18 cellular contexts compared by ENCODE assay signal in the genomic region with DNA sequence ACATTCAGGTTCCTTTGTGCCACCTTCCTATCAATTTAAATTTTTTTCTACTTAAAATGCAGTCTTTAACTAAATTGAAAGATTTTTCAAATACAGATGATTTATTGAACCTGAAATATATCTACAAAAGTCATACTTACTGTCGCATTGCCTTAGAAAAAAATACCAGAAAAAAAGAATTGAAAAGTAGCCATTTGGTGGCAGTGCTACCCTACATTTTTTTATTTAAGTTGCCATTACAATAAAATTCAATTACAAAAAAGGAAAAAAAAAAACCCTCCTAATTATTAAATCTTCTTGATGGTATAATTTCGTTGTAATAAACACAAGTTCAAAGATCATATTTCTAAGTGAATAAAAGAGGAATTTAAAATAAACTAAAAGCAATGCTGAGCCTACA. TPM values are rescaled to one million over a fixed set of nuclear protein-coding genes. Genes with fewer than 3 reads are reported as not detected.
DNase-seq lines count a peak whose midpoint lies in the region; ATAC-seq and TF ChIP-seq lines count a peak whose summit lies in the region.
"Had no signal": no experiment of that assay in that cellular context is flagged by ENCODE, and none has a peak within 500 bp of the region (broad histone marks: within the 10 kb centered on the region; RNA-seq: fewer than 3 reads in every experiment).

No MANE protein-coding gene starts in this region.

- H3K27me3 ChIP-seq in GM06990 (replicated peaks; ENCODE audit: control insufficient read depth, insufficient read depth, low read length) (no peaks in the 10 kb centered on the region), Karpas-422 (ENCODE audit: low read length) (no peaks in the 10 kb centered on the region)
- H3K27me3 ChIP-seq: thyroid gland had no signal

- H3K4me1 ChIP-seq in Karpas-422 (ENCODE audit: low read length) = peaks cover 23% of the 10 kb centered on the region
- H3K4me1 ChIP-seq: thyroid gland had no signal

- no peaks in the 10 kb centered on the region for H3K36me3 ChIP-seq in GM06990 (ENCODE audit: control insufficient read depth, insufficient read depth, low read length)
- H3K36me3 ChIP-seq in Karpas-422 (ENCODE audit: insufficient read depth, low read length) = no peaks in the 10 kb centered on the region
- H3K36me3 ChIP-seq: thyroid gland had no signal

- no peaks in the 10 kb centered on the region for H3K9me3 ChIP-seq in Karpas-422 (ENCODE audit: low read length)
- H3K9me3 ChIP-seq: thyroid gland had no signal

- H4K20me1 ChIP-seq in Karpas-422 (ENCODE audit: insufficient read depth, low read depth, low read length) = no peaks in the 10 kb centered on the region

- H3K27ac Mint-ChIP-seq in chondrocyte (ENCODE audit: unreplicated experiment) (no peak overlapping the region), neural crest cell (ENCODE audit: unreplicated experiment) (no peak overlapping the region)
- no peak overlapping the region for H3K27ac Mint-ChIP-seq in activated naive CD4-positive, alpha-beta T cell treated with anti-CD3 and anti-CD28 coated beads, Interleukin-2, amount 10 ng/mL, durations not matched to agents 7 days and 5 days
- H3K27ac Mint-ChIP-seq: activated naive CD8-positive, alpha-beta T cell treated with anti-CD3 and anti-CD28 coated beads, Interleukin-2, amount 10 ng/mL, durations not matched to agents 7 days and 5 days; CD8-positive, alpha-beta memory T cell had no signal

- H3K9me3 Mint-ChIP-seq in chondrocyte (ENCODE audit: low read depth) = no peaks in the 10 kb centered on the region
- no peaks in the 10 kb centered on the region for H3K9me3 Mint-ChIP-seq in neural crest cell
- H3K9me3 Mint-ChIP-seq in activated naive CD4-positive, alpha-beta T cell treated with anti-CD3 and anti-CD28 coated beads, Interleukin-2, amount 10 ng/mL, durations not matched to agents 7 days and 5 days = no peaks in the 10 kb centered on the region

- H3K27ac ChIP-seq in Karpas-422 (ENCODE audit: low read length) = peak overlapping the region; percentile 19; the same call in 1 of the 2 replicates
- H3K27ac ChIP-seq: thyroid gland had no signal

- H3K79me2 ChIP-seq in Karpas-422 (ENCODE audit: low read length) = no peaks in the 10 kb centered on the region

- peak overlapping the region; percentile 89 for H2AFZ ChIP-seq in Karpas-422 (ENCODE audit: low read length)

- H3K9ac ChIP-seq in Karpas-422 (ENCODE audit: low read length) = peak overlapping the region; percentile 27; the same call in 1 of the 2 replicates

- H3K4me3 Mint-ChIP-seq in chondrocyte (ENCODE audit: unreplicated experiment) (no peak overlapping the region), neural crest cell (no peak overlapping the region)
- no peak overlapping the region for H3K4me3 Mint-ChIP-seq in activated naive CD4-positive, alpha-beta T cell treated with anti-CD3 and anti-CD28 coated beads, Interleukin-2, amount 10 ng/mL, durations not matched to agents 7 days and 5 days
- H3K4me3 Mint-ChIP-seq: activated naive CD8-positive, alpha-beta T cell treated with anti-CD3 and anti-CD28 coated beads, Interleukin-2, amount 10 ng/mL, durations not matched to agents 7 days and 5 days; CD8-positive, alpha-beta memory T cell had no signal

- TF ChIP-seq CTCF in GM06990 (IDR thresholded peaks at IDR 0.05; ENCODE audit: insufficient read depth, low read length, poor library complexity, severe bottlenecking) (peak; percentile 15), chondrocyte (IDR thresholded peaks at IDR 0.05) (peak; percentile 78), neural crest cell (conservative IDR thresholded peaks at IDR 0.05) (peak; percentile 30)

- CTCF ChIA-PET in activated naive CD4-positive, alpha-beta T cell treated with anti-CD3 and anti-CD28 coated beads, Interleukin-2, amount 10 ng/mL, durations not matched to agents 7 days and 5 days (lab: Charles Lee) = no interaction called here

- DNase-seq in GM06990 (ENCODE audit: extremely low read depth, insufficient read length) = no peak
- DNase-seq in Karpas-422 = peak; percentile 83
- DNase-seq in chondrocyte (ENCODE audit: low spot score) = no peak
- DNase-seq in neural crest cell (ENCODE audit: low read depth, low spot score) = no peak
- DNase-seq in activated naive CD4-positive, alpha-beta T cell treated with anti-CD3 and anti-CD28 coated beads, Interleukin-2, amount 10 ng/mL, durations not matched to agents 7 days and 5 days = no peak
- DNase-seq in HUDEP-2 (lab: John Stamatoyannopoulos, UW; ENCODE audit: unreplicated experiment in 76 of 76) = no peak
- DNase-seq: activated CD4-positive, alpha-beta T cell treated with anti-CD3 and anti-CD28 coated beads for 48 hours; activated naive CD8-positive, alpha-beta T cell treated with anti-CD3 and anti-CD28 coated beads, Interleukin-2, amount 10 ng/mL, durations not matched to agents 7 days and 5 days; activated T-cell treated with anti-CD3 and anti-CD28 coated beads, Interleukin-2, amount 50 U/mL, for 1 hour; CD8-positive, alpha-beta memory T cell; central memory CD4-positive, alpha-beta T cell; islet precursor cell; NCI-H524; stimulated activated CD4-positive, alpha-beta T cell treated with anti-CD3 and anti-CD28 coated beads, Interleukin-1b, Interleukin-23, amount 100 ng/mL, for 48 hours; thyroid gland had no signal

- H3K36me3 Mint-ChIP-seq in chondrocyte (ENCODE audit: low read depth) (no peaks in the 10 kb centered on the region), neural crest cell (ENCODE audit: low read depth) (no peaks in the 10 kb centered on the region)
- H3K36me3 Mint-ChIP-seq in activated naive CD4-positive, alpha-beta T cell treated with anti-CD3 and anti-CD28 coated beads, Interleukin-2, amount 10 ng/mL, durations not matched to agents 7 days and 5 days = no peaks in the 10 kb centered on the region
- H3K36me3 Mint-ChIP-seq: activated naive CD8-positive, alpha-beta T cell treated with anti-CD3 and anti-CD28 coated beads, Interleukin-2, amount 10 ng/mL, durations not matched to agents 7 days and 5 days; CD8-positive, alpha-beta memory T cell had no signal

- H3K4me3 ChIP-seq in GM06990 (replicated peaks; ENCODE audit: low read depth, low read length) (no peak overlapping the region), Karpas-422 (ENCODE audit: low read length) (no peak overlapping the region)
- H3K4me3 ChIP-seq: thyroid gland had no signal

- no peaks in the 10 kb centered on the region for H3K9me2 ChIP-seq in Karpas-422 (replicated peaks; ENCODE audit: insufficient read depth, low read length)

- ATAC-seq in HG03280 (IDR thresholded peaks at IDR 0.05; ENCODE audit: unreplicated experiment) = no peak

- peaks cover 45% of the 10 kb centered on the region for H3K27me3 Mint-ChIP-seq in chondrocyte (ENCODE audit: low read depth)
- H3K27me3 Mint-ChIP-seq in neural crest cell (ENCODE audit: low read depth) = peaks cover 5% of the 10 kb centered on the region
- H3K27me3 Mint-ChIP-seq in activated naive CD4-positive, alpha-beta T cell treated with anti-CD3 and anti-CD28 coated beads, Interleukin-2, amount 10 ng/mL, durations not matched to agents 7 days and 5 days = no peaks in the 10 kb centered on the region
- H3K27me3 Mint-ChIP-seq: activated naive CD8-positive, alpha-beta T cell treated with anti-CD3 and anti-CD28 coated beads, Interleukin-2, amount 10 ng/mL, durations not matched to agents 7 days and 5 days had no signal

- peak overlapping the region; percentile 57 for H3K4me2 ChIP-seq in Karpas-422 (ENCODE audit: low read depth, low read length, poor library complexity, severe bottlenecking)

- H3K4me1 Mint-ChIP-seq in chondrocyte (ENCODE audit: low read depth) (no peaks in the 10 kb centered on the region), neural crest cell (no peaks in the 10 kb centered on the region)
- no peaks in the 10 kb centered on the region for H3K4me1 Mint-ChIP-seq in activated naive CD4-positive, alpha-beta T cell treated with anti-CD3 and anti-CD28 coated beads, Interleukin-2, amount 10 ng/mL, durations not matched to agents 7 days and 5 days
- H3K4me1 Mint-ChIP-seq: activated naive CD8-positive, alpha-beta T cell treated with anti-CD3 and anti-CD28 coated beads, Interleukin-2, amount 10 ng/mL, durations not matched to agents 7 days and 5 days; CD8-positive, alpha-beta memory T cell had no signal

RNA-seq across cellular contexts. Expression of a gene that starts 43.4 kb away (rescaled TPM):
- 0.04 and 0.22 TPM in 2 replicates for total RNA-seq in Karpas-422 (2014; rRNA removed; shearing (Covaris generic); ENCODE audit: low replicate concordance)
- total RNA-seq in chondrocyte = 1.7 to 4.1 TPM (median 3.2 TPM) in 3 replicates
- 0.09 and 0.16 TPM in 2 replicates for total RNA-seq in neural crest cell
- total RNA-seq: activated naive CD8-positive, alpha-beta T cell treated with anti-CD3 and anti-CD28 coated beads, Interleukin-2, amount 10 ng/mL, durations not matched to agents 7 days and 5 days; CD8-positive, alpha-beta memory T cell; G401; T-helper 2 cell treated with Interferon-gamma antibody and Interleukin-4, amounts not matched to agents 100 ng/mL and 5 ng/mL, for 36 hours had no signal

Comparison
In these comparisons a context has a peak if more than half of its experiments do, and no peak if none do; other contexts are left out.
1. CTCF ChIP-seq: peak in every context shown above with its lines; median percentile 78 in chondrocyte; 30 in neural crest cell; 15 in GM06990.